ENCODE assay signal across 7 cellular contexts in genomic region chr12:8045952-8046944, GRCh38. TPM values are rescaled to one million over a fixed set of nuclear protein-coding genes. Genes with fewer than 3 reads are reported as not detected.
A peak's percentile ranks its signal among the peaks of the same experiment; 100 is the strongest.
DNase-seq lines count a peak whose midpoint lies in the region; ATAC-seq and TF ChIP-seq lines count a peak whose summit lies in the region.

No MANE protein-coding gene starts in this region.

- H3K27me3 ChIP-seq in right cardiac atrium (ENCODE audit: control insufficient read depth, insufficient read depth) (no peaks in the 10 kb centered on the region), sigmoid colon (no peaks in the 10 kb centered on the region)

- ATAC-seq in right cardiac atrium (peak; percentile 49 to 75), GM19324 (IDR thresholded peaks at IDR 0.05; ENCODE audit: low FRiP score, unreplicated experiment) (no peak)

- H3K9me3 ChIP-seq in right cardiac atrium (ENCODE audit: control insufficient read depth, low read length): no peaks in the 10 kb centered on the region
- no peaks in the 10 kb centered on the region for H3K9me3 ChIP-seq in sigmoid colon

- 43% methylated on average over 8 of the region's 8 CpGs for WGBS in right cardiac atrium
- WGBS in sigmoid colon, 2 donors: 52 to 53% methylated on average over 8 of the region's 8 CpGs

- TF ChIP-seq POLR2A in sigmoid colon (IDR thresholded peaks at IDR 0.05): no peak

- H3K36me3 ChIP-seq in sigmoid colon: peaks cover 32 to 97% (median 78%) of the 10 kb centered on the region in 4 donors

- H3K27ac ChIP-seq in right cardiac atrium (ENCODE audit: low read length) (no peak overlapping the region), sigmoid colon (no peak overlapping the region)

- TF ChIP-seq CTCF in GM12875 (IDR thresholded peaks at IDR 0.05; ENCODE audit: borderline replicate concordance, insufficient read depth, low read depth, low read length): peak; percentile 80
- peak; percentile 32 to 92 (median 66) for TF ChIP-seq CTCF in sigmoid colon (IDR thresholded peaks at IDR 0.05)

- no peak for TF ChIP-seq EP300 in sigmoid colon (IDR thresholded peaks at IDR 0.05)

- peak; percentile 35 for DNase-seq in NCI-H1092 (lab: John Stamatoyannopoulos, UW)
- peak; percentile 45 for DNase-seq in T-helper 22 cell (ENCODE audit: low read depth)
- DNase-seq in amygdala (lab: John Stamatoyannopoulos, UW): peak in 40 of 56 donors; percentile 9 to 85 (median 44)
- DNase-seq in right cardiac atrium: peak; percentile 75 to 92 (median 88)
- peak; percentile 81 for DNase-seq in sigmoid colon

- no peak overlapping the region for H3K4me3 ChIP-seq in GM12875 (ENCODE audit: low read depth, low read length)
- no peak overlapping the region for H3K4me3 ChIP-seq in right cardiac atrium (ENCODE audit: low read length)
- H3K4me3 ChIP-seq in sigmoid colon: no peak overlapping the region

- H3K4me1 ChIP-seq in right cardiac atrium (ENCODE audit: control insufficient read depth, insufficient read depth, low read length): no peaks in the 10 kb centered on the region
- H3K4me1 ChIP-seq in sigmoid colon: peaks cover 0 to 6% (median 0%) of the 10 kb centered on the region in 4 donors

- intact Hi-C loops in right cardiac atrium (cut with DNase I) (no loop called here), sigmoid colon (cut with DNase I) (loop anchor here (5.0 kb wide), 1 partner anchor 36 kb away; the partner anchor contains the start of gene NECAP1)

RNA-seq across cellular contexts. Expression of gene FOXJ2, which starts 13.7 kb away (rescaled TPM):
- 10 to 100 TPM; 20.2 to 26.0 (median 22.8) TPM for total RNA-seq in right cardiac atrium
- 10.0 TPM for polyA plus RNA-seq in right cardiac atrium
- total RNA-seq in sigmoid colon: 10 to 100 TPM; 12.5 to 17.1 (median 15.7) TPM
- polyA plus RNA-seq in sigmoid colon: 1 to 10 TPM; 2.8 to 8.6 (median 4.8) TPM

RNA-seq across cellular contexts. Expression of gene C3AR1, which starts 19.9 kb away (rescaled TPM):
- total RNA-seq in right cardiac atrium (1 to 10 TPM; 6.4 to 9.6 (median 7.4) TPM), sigmoid colon (10 to 100 TPM in 3 of 4 donors, 1 to 10 TPM in 1; 6.6 to 16.8 (median 12.2) TPM)
- polyA plus RNA-seq in right cardiac atrium (2.4 TPM), sigmoid colon (10 to 100 TPM in 1 of 3 donors, 1 to 10 TPM in 2; 7.6 to 27.3 (median 9.0) TPM)

RNA-seq across cellular contexts. Expression of gene NECAP1, which starts 35.8 kb away (rescaled TPM):
- total RNA-seq in right cardiac atrium (10 to 100 TPM; 23.1 to 29.6 (median 26.9) TPM), sigmoid colon (10 to 100 TPM; 23.9 to 31.0 (median 25.2) TPM)
- polyA plus RNA-seq in right cardiac atrium (19.0 TPM), sigmoid colon (10 to 100 TPM; 21.3 to 45.5 (median 33.0) TPM)

Comparison
In these comparisons a context has a peak if more than half of its experiments do, and no peak if none do; other contexts are left out.
1. DNase-seq: peak in every context shown above with its lines; median percentile 88 in right cardiac atrium; 81 in sigmoid colon; 45 in T-helper 22 cell; 44 in amygdala; 35 in NCI-H1092.